In the genomic region with DNA sequence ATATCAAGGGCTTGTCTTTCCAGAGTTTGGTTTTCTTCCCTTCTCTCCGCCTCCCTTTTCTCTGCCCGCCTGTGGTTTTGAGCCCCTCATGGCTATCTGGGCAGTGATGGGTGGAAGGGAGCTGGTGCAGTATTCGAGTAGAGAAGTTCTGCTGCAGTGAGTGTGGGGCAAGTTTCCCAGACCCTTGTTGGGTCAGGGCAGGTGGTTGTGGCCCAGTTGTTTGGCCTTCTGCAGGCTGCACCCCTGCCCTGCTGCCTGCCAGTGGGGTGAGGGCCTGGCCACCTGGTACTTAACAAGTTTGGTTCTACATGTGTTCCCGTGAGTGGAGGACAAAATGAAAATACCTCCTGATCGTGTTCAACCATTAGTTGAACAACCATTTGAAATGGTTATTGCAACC, we compare ENCODE assay signal across 15 cellular contexts.
A peak's percentile ranks its signal among the peaks of the same experiment; 100 is the strongest.
DNase-seq lines count a peak whose midpoint lies in the region; ATAC-seq and TF ChIP-seq lines count a peak whose summit lies in the region.
"Had no signal": no experiment of that assay in that cellular context is flagged by ENCODE, and none has a peak within 500 bp of the region (broad histone marks: within the 10 kb centered on the region; RNA-seq: fewer than 3 reads in every experiment).

No MANE protein-coding gene starts in this region.

- H3K27ac ChIP-seq in CD4-positive, alpha-beta T cell (ENCODE audit: low read depth, low read length): no peak overlapping the region
- H3K27ac ChIP-seq in OCI-LY3 (ENCODE audit: low read length): no peak overlapping the region
- H3K27ac ChIP-seq in prostate gland: peak overlapping the region; percentile 77 to 88
- H3K27ac ChIP-seq: BLaER1 had no signal

- POLR2A ChIA-PET in CD4-positive, alpha-beta T cell (lab: Charles Lee): interaction anchor here (0.5 to 2.1 kb wide), 2 partner anchors 10 to 44 kb away, joined by 3 to 15 read pairs; no protein-coding TSS in a partner anchor

- no peak for ATAC-seq in CD4-positive, alpha-beta T cell (ENCODE audit: poor library complexity)
- ATAC-seq in HG03095 (IDR thresholded peaks at IDR 0.05; ENCODE audit: unreplicated experiment): no peak
- ATAC-seq in GM19452 (IDR thresholded peaks at IDR 0.05; ENCODE audit: unreplicated experiment): no peak

- no peak overlapping the region for H2AFZ ChIP-seq in OCI-LY3 (ENCODE audit: low read depth, low read length)

- no peak for TF ChIP-seq CTCF in CD4-positive, alpha-beta T cell (IDR thresholded peaks at IDR 0.05)
- no peak for TF ChIP-seq CTCF in OCI-LY3 (IDR thresholded peaks at IDR 0.05; ENCODE audit: low read depth, low read length)
- no peak for TF ChIP-seq CTCF in prostate gland (IDR thresholded peaks at IDR 0.05)

- WGBS in prostate gland: 79% methylated on average over 5 of the region's 5 CpGs

- TF ChIP-seq POLR2A in prostate gland (IDR thresholded peaks at IDR 0.05): no peak

- no peak overlapping the region for H3K9ac ChIP-seq in OCI-LY3 (ENCODE audit: low read length)
- H3K9ac ChIP-seq: BLaER1 had no signal

- H3K4me1 ChIP-seq in OCI-LY3 (ENCODE audit: low read length) (peaks cover 94% of the 10 kb centered on the region), prostate gland (replicated peaks) (peaks cover 42% of the 10 kb centered on the region)

- H3K9me3 Mint-ChIP-seq in CD4-positive, alpha-beta T cell: no peaks in the 10 kb centered on the region
- no peaks in the 10 kb centered on the region for H3K9me3 Mint-ChIP-seq in dendritic cell treated with granulocyte-macrophage colony-stimulating factor and Interleukin-4, amounts not matched to agents 40 ng/mL and 50 ng/mL, for 4 days
- H3K9me3 Mint-ChIP-seq: H9 had no signal

- H3K9me3 ChIP-seq in CD4-positive, alpha-beta T cell (ENCODE audit: control insufficient read depth, low read length): no peaks in the 10 kb centered on the region
- H3K9me3 ChIP-seq in OCI-LY3 (ENCODE audit: insufficient read depth, low read length): no peaks in the 10 kb centered on the region
- H3K9me3 ChIP-seq in prostate gland: no peaks in the 10 kb centered on the region
- H3K9me3 ChIP-seq: BLaER1 had no signal

- peak overlapping the region; percentile 81; the same call in 1 of the 2 replicates for H3K4me2 ChIP-seq in OCI-LY3 (ENCODE audit: low read length)
- H3K4me2 ChIP-seq: BLaER1 had no signal

- no peaks in the 10 kb centered on the region for H3K27me3 Mint-ChIP-seq in CD4-positive, alpha-beta T cell
- H3K27me3 Mint-ChIP-seq in dendritic cell treated with granulocyte-macrophage colony-stimulating factor and Interleukin-4, amounts not matched to agents 40 ng/mL and 50 ng/mL, for 4 days: no peaks in the 10 kb centered on the region

- no peak overlapping the region for H3K4me3 Mint-ChIP-seq in CD4-positive, alpha-beta T cell
- H3K4me3 Mint-ChIP-seq in dendritic cell treated with granulocyte-macrophage colony-stimulating factor and Interleukin-4, amounts not matched to agents 40 ng/mL and 50 ng/mL, for 4 days: no peak overlapping the region
- H3K4me3 Mint-ChIP-seq: H9 had no signal

- H3K79me2 ChIP-seq in OCI-LY3 (ENCODE audit: low read length): peaks cover 98% of the 10 kb centered on the region

- no peak overlapping the region for H3K4me3 ChIP-seq in OCI-LY3 (ENCODE audit: low read length)
- H3K4me3 ChIP-seq in prostate gland: no peak overlapping the region
- H3K4me3 ChIP-seq: BLaER1 had no signal

- H3K36me3 ChIP-seq in OCI-LY3 (replicated peaks; ENCODE audit: low read depth, low read length): peaks cover 19% of the 10 kb centered on the region
- H3K36me3 ChIP-seq in prostate gland: no peaks in the 10 kb centered on the region
- H3K36me3 ChIP-seq: BLaER1 had no signal

- no peaks in the 10 kb centered on the region for H3K27me3 ChIP-seq in CD4-positive, alpha-beta T cell (ENCODE audit: control insufficient read depth, insufficient read depth, low read length)
- no peaks in the 10 kb centered on the region for H3K27me3 ChIP-seq in OCI-LY3 (ENCODE audit: low read depth, low read length)
- no peaks in the 10 kb centered on the region for H3K27me3 ChIP-seq in prostate gland (replicated peaks; ENCODE audit: insufficient read depth)
- H3K27me3 ChIP-seq: BLaER1 had no signal

- peaks cover 76% of the 10 kb centered on the region for H3K4me1 Mint-ChIP-seq in CD4-positive, alpha-beta T cell (ENCODE audit: low read depth)
- peaks cover 93% of the 10 kb centered on the region for H3K4me1 Mint-ChIP-seq in dendritic cell treated with granulocyte-macrophage colony-stimulating factor and Interleukin-4, amounts not matched to agents 40 ng/mL and 50 ng/mL, for 4 days (ENCODE audit: low read depth)

- DNase-seq in CD4-positive, alpha-beta T cell: no peak
- DNase-seq in prostate gland (ENCODE audit: low spot score): no peak
- no peak for DNase-seq in OCI-M1 (lab: John Stamatoyannopoulos, UW)
- DNase-seq: COR-L47, DMS153, EL, H9, IMR-90, NCI-H1930, NCI-H524 had no signal

- H4K20me1 ChIP-seq in OCI-LY3 (ENCODE audit: insufficient read depth, low read length): peaks cover 80% of the 10 kb centered on the region
- H4K20me1 ChIP-seq: BLaER1 had no signal

- CTCF ChIA-PET in CD4-positive, alpha-beta T cell (lab: Charles Lee): interaction anchor here (1.3 kb wide), 1 partner anchor 10 kb away, joined by 5 read pairs; no protein-coding TSS in a partner anchor

- H3K36me3 Mint-ChIP-seq in CD4-positive, alpha-beta T cell (ENCODE audit: low read depth): no peaks in the 10 kb centered on the region
- H3K36me3 Mint-ChIP-seq in dendritic cell treated with granulocyte-macrophage colony-stimulating factor and Interleukin-4, amounts not matched to agents 40 ng/mL and 50 ng/mL, for 4 days (ENCODE audit: low read depth): peaks cover 67% of the 10 kb centered on the region

- peak overlapping the region; percentile 84 for H3K27ac Mint-ChIP-seq in CD4-positive, alpha-beta T cell
- H3K27ac Mint-ChIP-seq in dendritic cell treated with granulocyte-macrophage colony-stimulating factor and Interleukin-4, amounts not matched to agents 40 ng/mL and 50 ng/mL, for 4 days: peak overlapping the region; percentile 79
- H3K27ac Mint-ChIP-seq: H9 had no signal

- intact Hi-C loops in CD4-positive, alpha-beta T cell (cut with DNase I, micrococcal nuclease): no loop called here
- intact Hi-C loops in dendritic cell treated with granulocyte-macrophage colony-stimulating factor and Interleukin-4, amounts not matched to agents 40 ng/mL and 50 ng/mL, for 4 days (cut with micrococcal nuclease): no loop called here
- intact Hi-C loops in prostate gland (cut with DNase I): no loop called here

Comparison
In these comparisons a context has a peak if more than half of its experiments do, and no peak if none do; other contexts are left out.
1. H3K27ac ChIP-seq: peak in prostate gland (2 of 2); none in CD4-positive, alpha-beta T cell (single experiment) and OCI-LY3 (single experiment).